15 cellular contexts compared by ENCODE assay signal in genomic region chr1:206504363-206504713, GRCh38. TPM values are rescaled to one million over a fixed set of nuclear protein-coding genes. Genes with fewer than 3 reads are reported as not detected.
DNase-seq lines count a peak whose midpoint lies in the region; ATAC-seq, FAIRE-seq and TF ChIP-seq lines count a peak whose summit lies in the region.
"Had no signal": no experiment of that assay in that cellular context is flagged by ENCODE, and none has a peak within 500 bp of the region (broad histone marks: within the 10 kb centered on the region; RNA-seq: fewer than 3 reads in every experiment).

No MANE protein-coding gene starts in this region.

- POLR2A ChIA-PET in activated CD4-positive, alpha-beta memory T cell treated with anti-CD3 and anti-CD28 coated beads for 36 hours (lab: Charles Lee) = no interaction called here

- intact Hi-C loops in cardiac septum (cut with DNase I) = loop anchor here (10.0 kb wide), 1 partner anchor 550 kb away; the partner anchor contains the start of genes PFKFB2 and YOD1
- intact Hi-C loops in activated CD4-positive, alpha-beta memory T cell treated with anti-CD3 and anti-CD28 coated beads for 36 hours (cut with micrococcal nuclease) = loop anchor here (1.0 to 10.0 kb wide), 5 partner anchors 48 to 390 kb away; partner anchors contain the start of gene IL24

- no peak overlapping the region for H3K4me3 Mint-ChIP-seq in activated CD4-positive, alpha-beta memory T cell treated with anti-CD3 and anti-CD28 coated beads for 36 hours

- no peaks in the 10 kb centered on the region for H3K79me2 ChIP-seq in keratinocyte (ENCODE audit: control insufficient read depth, insufficient read depth, low read length)

- H3K9me3 Mint-ChIP-seq in activated CD4-positive, alpha-beta memory T cell treated with anti-CD3 and anti-CD28 coated beads for 36 hours = no peaks in the 10 kb centered on the region

- H3K36me3 ChIP-seq in right atrium auricular region (no peaks in the 10 kb centered on the region), keratinocyte (ENCODE audit: control insufficient read depth in 2 of 2, extremely low read depth in 1 of 2, insufficient read depth in 2 of 2, low read length in 2 of 2) (no peaks in the 10 kb centered on the region)

- no peaks in the 10 kb centered on the region for H3K9me1 ChIP-seq in keratinocyte (ENCODE audit: control insufficient read depth, extremely low read depth, insufficient read depth, low read length)

- no peak for FAIRE-seq in keratinocyte (lab: Jason Lieb, UNC)

- no peak overlapping the region for H3K9ac ChIP-seq in keratinocyte (ENCODE audit: control insufficient read depth, extremely low read depth, insufficient read depth, low read length)

- H3K27ac Mint-ChIP-seq in activated CD4-positive, alpha-beta memory T cell treated with anti-CD3 and anti-CD28 coated beads for 36 hours = peak overlapping the region; percentile 29

- peaks cover 15% of the 10 kb centered on the region for H3K27me3 Mint-ChIP-seq in activated CD4-positive, alpha-beta memory T cell treated with anti-CD3 and anti-CD28 coated beads for 36 hours

- TF ChIP-seq CTCF in right atrium auricular region (IDR thresholded peaks at IDR 0.05) (no peak), keratinocyte (optimal IDR thresholded peaks at IDR 0.05 in 1 of 3, IDR thresholded peaks at IDR 0.05 in 1 of 3, conservative IDR thresholded peaks at IDR 0.05 in 1 of 3; ENCODE audit: extremely low read depth in 1 of 3, insufficient read depth in 2 of 3, low read length in 3 of 3) (no peak)

- H3K27me3 ChIP-seq in right atrium auricular region = no peaks in the 10 kb centered on the region
- no peaks in the 10 kb centered on the region for H3K27me3 ChIP-seq in keratinocyte (ENCODE audit: control insufficient read depth, extremely low read depth, insufficient read depth, low read length)

- H3K4me1 ChIP-seq in right atrium auricular region (peaks cover 0 to 57% of the 10 kb centered on the region in 2 donors), keratinocyte (ENCODE audit: control insufficient read depth, extremely low read depth, insufficient read depth, low read length) (peaks cover 31% of the 10 kb centered on the region)

- CTCF ChIA-PET in activated CD4-positive, alpha-beta memory T cell treated with anti-CD3 and anti-CD28 coated beads for 36 hours (lab: Charles Lee) = interaction anchor here (1.2 to 3.4 kb wide), 5 partner anchors 14 to 155 kb away, joined by 3 to 17 read pairs (median 7); no protein-coding TSS in a partner anchor

- no peaks in the 10 kb centered on the region for H4K20me1 ChIP-seq in keratinocyte (ENCODE audit: control insufficient read depth, extremely low read depth, insufficient read depth, low read length)

- H3K36me3 Mint-ChIP-seq in activated CD4-positive, alpha-beta memory T cell treated with anti-CD3 and anti-CD28 coated beads for 36 hours = no peaks in the 10 kb centered on the region

- ATAC-seq in GM19328 (IDR thresholded peaks at IDR 0.05; ENCODE audit: unreplicated experiment) = no peak
- ATAC-seq: left lobe of liver had no signal

- DNase-seq in right atrium auricular region (ENCODE audit: low spot score) (no peak), cardiac septum (ENCODE audit: low spot score) (no peak), keratinocyte (ENCODE audit: low read depth, low spot score) (no peak), NCI-H2171 (lab: John Stamatoyannopoulos, UW) (no peak), NCI-H2171 treated with DMSO at 0.1 percent for 48 hours (lab: John Stamatoyannopoulos, UW) (no peak), SIG-M5 treated with dmso at 0.1 percent for 504 hours (lab: John Stamatoyannopoulos, UW; ENCODE audit: unreplicated experiment) (no peak)
- no peak for DNase-seq in activated CD4-positive, alpha-beta memory T cell treated with anti-CD3 and anti-CD28 coated beads for 36 hours
- DNase-seq: activated CD4-positive, CD25-positive, alpha-beta regulatory T cell treated with anti-CD3 and anti-CD28 coated beads, Interleukin-2, amount 50 U/mL, for 72 hours; hippocampal formation; NCI-H1436 treated with DMSO at 0.1 percent for 48 hours; NCI-H510A treated with DMSO at 0.1 percent for 48 hours; retina had no signal

- H3K4me3 ChIP-seq in right atrium auricular region = no peak overlapping the region
- no peak overlapping the region for H3K4me3 ChIP-seq in keratinocyte (ENCODE audit: control insufficient read depth in 2 of 3, extremely low read depth in 1 of 3, insufficient read depth in 2 of 3, low read depth in 1 of 3, low read length in 3 of 3)
- H3K4me3 ChIP-seq: dorsolateral prefrontal cortex had no signal

- H3K27ac ChIP-seq in right atrium auricular region = peak overlapping the region; percentile 37 to 82
- H3K27ac ChIP-seq in keratinocyte (ENCODE audit: control insufficient read depth, insufficient read depth, low read length) = no peak overlapping the region

- H2AFZ ChIP-seq in keratinocyte (ENCODE audit: control insufficient read depth, low read length) = no peak overlapping the region

- H3K4me1 Mint-ChIP-seq in activated CD4-positive, alpha-beta memory T cell treated with anti-CD3 and anti-CD28 coated beads for 36 hours (ENCODE audit: low read depth) = peaks cover 54% of the 10 kb centered on the region

- no peaks in the 10 kb centered on the region for H3K9me3 ChIP-seq in right atrium auricular region
- no peaks in the 10 kb centered on the region for H3K9me3 ChIP-seq in keratinocyte (ENCODE audit: control insufficient read depth, low read depth, low read length)

- dilution Hi-C loops in keratinocyte (cut with MboI; ENCODE audit: extremely low pct_ligation_motif_present, low sequenced_read_pairs) = no loop called here

- H3K4me2 ChIP-seq in keratinocyte (ENCODE audit: control insufficient read depth, extremely low read depth, insufficient read depth, low read depth, low read length) = peak overlapping the region; percentile 73

RNA-seq across cellular contexts. Expression of gene RASSF5, which starts 3.0 kb away (rescaled TPM):
- total RNA-seq in right atrium auricular region (10 to 100 TPM in 1 of 2 donors, 1 to 10 TPM in 1; 9.9 to 17.5 TPM), cardiac septum (15.5 TPM)
- 100 to 1,000 TPM; 203 TPM for total RNA-seq in activated CD4-positive, alpha-beta memory T cell treated with anti-CD3 and anti-CD28 coated beads for 36 hours
- 2.1 to 2.5 TPM (median 2.4 TPM) in 3 replicates for polyA plus RNA-seq in keratinocyte
- polyA plus RNA-seq in keratinocyte (2011; ENCODE audit: low read depth) = 16.8 TPM
- polyA plus RNA-seq in keratinocyte (2011; cell fraction: cytosol; rRNA removed) = 2.6 and 3.1 TPM in 2 replicates
- polyA plus RNA-seq in keratinocyte (2011; cell fraction: nucleus; rRNA removed) = 5.8 and 5.9 TPM in 2 replicates
- polyA plus RNA-seq in keratinocyte (2012; ENCODE audit: low replicate concordance) = 2.0 and 28.9 TPM in 2 replicates
- 3.2 to 6.7 TPM (median 3.9 TPM) in 3 replicates for polyA minus RNA-seq in keratinocyte
- polyA minus RNA-seq in keratinocyte (2011; cell fraction: cytosol; rRNA and poly(A)+ RNA removed) = 4.4 TPM
- 3.1 and 6.7 TPM in 2 replicates for polyA minus RNA-seq in keratinocyte (2011; cell fraction: nucleus; rRNA and poly(A)+ RNA removed)

RNA-seq across cellular contexts. Expression of gene IKBKE, which starts 34.1 kb away (rescaled TPM):
- total RNA-seq in right atrium auricular region = 1 to 10 TPM; 1.3 to 3.2 TPM
- total RNA-seq in cardiac septum = 0.97 TPM
- 10 to 100 TPM; 18.4 to 19.4 TPM for total RNA-seq in activated CD4-positive, alpha-beta memory T cell treated with anti-CD3 and anti-CD28 coated beads for 36 hours
- polyA plus RNA-seq in keratinocyte = 8.2 to 10.5 TPM (median 8.9 TPM) in 3 replicates
- 2.0 TPM for polyA plus RNA-seq in keratinocyte (2011; ENCODE audit: low read depth)
- polyA plus RNA-seq in keratinocyte (2011; cell fraction: cytosol; rRNA removed) = 6.3 and 9.3 TPM in 2 replicates
- polyA plus RNA-seq in keratinocyte (2011; cell fraction: nucleus; rRNA removed) = 12.2 and 13.0 TPM in 2 replicates
- 3.1 and 11.8 TPM in 2 replicates for polyA plus RNA-seq in keratinocyte (2012; ENCODE audit: low replicate concordance)
- polyA minus RNA-seq in keratinocyte = 14.6 to 17.9 TPM (median 14.9 TPM) in 3 replicates
- polyA minus RNA-seq in keratinocyte (2011; cell fraction: cytosol; rRNA and poly(A)+ RNA removed) = 9.4 TPM
- 7.8 and 9.0 TPM in 2 replicates for polyA minus RNA-seq in keratinocyte (2011; cell fraction: nucleus; rRNA and poly(A)+ RNA removed)

Comparison
In these comparisons a context has a peak if more than half of its experiments do, and no peak if none do; other contexts are left out.
1. RNA of gene RASSF5, which starts 3.0 kb away (total RNA-seq): 203 TPM in activated CD4-positive, alpha-beta memory T cell treated with anti-CD3 and anti-CD28 coated beads for 36 hours; 9.9 to 17.5 TPM in right atrium auricular region and 15.5 TPM in cardiac septum (single experiment); every median in the first group is over 10 times any median in the second.